ENCODE assay signal across 8 cellular contexts in genomic region chr3:25856902-25857518, GRCh38.
A peak's percentile ranks its signal among the peaks of the same experiment; 100 is the strongest.
DNase-seq lines count a peak whose midpoint lies in the region; ATAC-seq and TF ChIP-seq lines count a peak whose summit lies in the region.

No MANE protein-coding gene starts in this region.

- no peak overlapping the region for H2AFZ ChIP-seq in DND-41 (ENCODE audit: low read depth, low read length)

- in situ Hi-C loops in brain microvascular endothelial cell (cut with HindIII; ENCODE audit: low pct_ligation_motif_present, low sequenced_read_pairs), result no loop called here

- DNase-seq in DND-41 (peak; percentile 9), NCI-H226 (peak; percentile 11), brain microvascular endothelial cell (peak; percentile 33), right lobe of liver (no peak), middle frontal gyrus (ENCODE audit: extremely low spot score, low spot score) (no peak), OCI-M2 (lab: John Stamatoyannopoulos, UW; ENCODE audit: unreplicated experiment) (no peak)

- H3K4me3 ChIP-seq in DND-41 (ENCODE audit: low read depth in 1 of 2, low read length in 2 of 2), result no peak overlapping the region
- no peak overlapping the region for H3K4me3 ChIP-seq in brain microvascular endothelial cell (ENCODE audit: low read depth, low read length)
- no peak overlapping the region for H3K4me3 ChIP-seq in right lobe of liver

- no peaks in the 10 kb centered on the region for H3K79me2 ChIP-seq in DND-41 (ENCODE audit: insufficient read depth, low read length)

- H3K27ac ChIP-seq in DND-41 (ENCODE audit: low read length), result no peak overlapping the region
- no peak overlapping the region for H3K27ac ChIP-seq in brain microvascular endothelial cell
- H3K27ac ChIP-seq in right lobe of liver, result no peak overlapping the region

- H4K20me1 ChIP-seq in DND-41 (ENCODE audit: insufficient read depth, low read length), result no peaks in the 10 kb centered on the region

- H3K27me3 ChIP-seq in DND-41 (ENCODE audit: insufficient read depth, low read length, poor library complexity) (no peaks in the 10 kb centered on the region), brain microvascular endothelial cell (replicated peaks) (no peaks in the 10 kb centered on the region), right lobe of liver (no peaks in the 10 kb centered on the region)

- TF ChIP-seq POLR2A in right lobe of liver (IDR thresholded peaks at IDR 0.05), result no peak

- 53% methylated on average over 3 of the region's 3 CpGs for WGBS in right lobe of liver (ENCODE audit: insufficient coverage, low coverage, low lambda C conversion rate, missing lambda C conversion rate)

- H3K9me3 ChIP-seq in DND-41 (ENCODE audit: insufficient read depth, low read length, severe bottlenecking) (peaks cover 3% of the 10 kb centered on the region), right lobe of liver (no peaks in the 10 kb centered on the region)

- intact Hi-C loops in right lobe of liver (cut with DNase I), result loop anchor here in 1 of 2 donors (10.0 kb wide), 1 partner anchor 212 kb away; no protein-coding TSS in a partner anchor

- TF ChIP-seq CTCF in DND-41 (IDR thresholded peaks at IDR 0.05; ENCODE audit: borderline replicate concordance, extremely low read depth, low read length, poor library complexity, severe bottlenecking) (peak; percentile 88), brain microvascular endothelial cell (IDR thresholded peaks at IDR 0.05; ENCODE audit: low read depth, low read length, missing control alignments) (peak; percentile 78), right lobe of liver (IDR thresholded peaks at IDR 0.05) (peak; percentile 73 to 81 (median 75))

- no peak overlapping the region for H3K4me2 ChIP-seq in DND-41 (ENCODE audit: insufficient read depth, low read length)

- peak; percentile 91 for ATAC-seq in DND-41 (ENCODE audit: insufficient read depth, low read depth)
- ATAC-seq in GM19025 (IDR thresholded peaks at IDR 0.05; ENCODE audit: low read depth, unreplicated experiment), result peak; percentile 90
- ATAC-seq in HG03066 (IDR thresholded peaks at IDR 0.05; ENCODE audit: low read depth, unreplicated experiment), result peak; percentile 80
- peak; percentile 81 to 92 (median 85) for ATAC-seq in right lobe of liver

- H3K4me1 ChIP-seq in DND-41 (ENCODE audit: insufficient read depth, low read length), result no peaks in the 10 kb centered on the region
- H3K4me1 ChIP-seq in right lobe of liver, result no peaks in the 10 kb centered on the region

- H3K36me3 ChIP-seq in DND-41 (ENCODE audit: insufficient read depth, low read length) (no peaks in the 10 kb centered on the region), brain microvascular endothelial cell (replicated peaks) (no peaks in the 10 kb centered on the region), right lobe of liver (no peaks in the 10 kb centered on the region)

- H3K9ac ChIP-seq in DND-41 (ENCODE audit: low read depth, low read length), result no peak overlapping the region

Comparison
In these comparisons a context has a peak if more than half of its experiments do, and no peak if none do; other contexts are left out.
1. DNase-seq: peak in DND-41 (single experiment), NCI-H226 (single experiment) and brain microvascular endothelial cell (single experiment); none in right lobe of liver (0 of 3), middle frontal gyrus (single experiment) and OCI-M2 (single experiment).
2. Peak in every context shown above with its lines, with median percentiles within 50 percentile points of each other: ATAC-seq and CTCF ChIP-seq.